In genomic region chr19:41353466-41354342, GRCh38 we compare ENCODE assay signal across 8 cellular contexts. TPM values are rescaled to one million over a fixed set of nuclear protein-coding genes. Genes with fewer than 3 reads are reported as not detected.
DNase-seq lines count a peak whose midpoint lies in the region; ATAC-seq, FAIRE-seq and TF ChIP-seq lines count a peak whose summit lies in the region.

Gene TGFB1, minus strand, starts transcription at chr19:41353922. Its CDS starts 878 bp downstream, at chr19:41353044.

- CTCF ChIA-PET in HEK293 (lab: Yijun Ruan, JAX): interaction anchor here (0.6 to 5.3 kb wide), 11 partner anchors 10 to 1032 kb away, joined by 3 to 64 read pairs (median 5); partner anchors contain the start of genes B9D2 and DMAC2

- peak within 1 kb of the TSS; percentile 60 to 69 for H3K9ac ChIP-seq in kidney (ENCODE audit: low read length in 2 of 2)

- H3K36me3 ChIP-seq in GM06990 (ENCODE audit: control insufficient read depth, insufficient read depth, low read length) (peaks cover 2% of the 10 kb centered on the region), HEK293 (ENCODE audit: control insufficient read depth in 2 of 2, insufficient read depth in 1 of 2, low read length in 2 of 2) (peaks cover 0 to 6% of the 10 kb centered on the region in 2 experiments; a peak in 1 of 3 replicates), kidney (ENCODE audit: control insufficient read depth in 1 of 2, insufficient read depth in 2 of 2, low read length in 2 of 2) (no peaks in the 10 kb centered on the region)

- peaks cover 5% of the 10 kb centered on the region; the same call in 1 of the 2 replicates for H3K4me1 ChIP-seq in HEK293 (ENCODE audit: control insufficient read depth, insufficient read depth, low read length)
- H3K4me1 ChIP-seq in kidney (ENCODE audit: control insufficient read depth in 1 of 2, insufficient read depth in 1 of 2, low read depth in 1 of 2, low read length in 2 of 2): peaks cover 3 to 21% of the 10 kb centered on the region in 2 donors

- TF ChIP-seq CTCF in GM06990 (IDR thresholded peaks at IDR 0.05; ENCODE audit: insufficient read depth, low read length, poor library complexity, severe bottlenecking) (peak; percentile 92), HEK293 (tag by site-specific recombination; IDR thresholded peaks at IDR 0.05) (peak; percentile 96), kidney (IDR thresholded peaks at IDR 0.05; ENCODE audit: borderline replicate concordance, extremely low read depth, insufficient read depth) (peak; percentile 73)

- peaks cover 57% of the 10 kb centered on the region for H3K36me3 Mint-ChIP-seq in central memory CD8-positive, alpha-beta T cell (ENCODE audit: insufficient read depth)

- POLR2A ChIA-PET in HEK293 (lab: Yijun Ruan, JAX): interaction anchor here (0.5 to 3.1 kb wide), 10 partner anchors 10 to 85 kb away, joined by 3 to 73 read pairs (median 4); partner anchors contain the start of gene B9D2

- peak within 1 kb of the TSS; percentile 97 for H3K27ac Mint-ChIP-seq in central memory CD8-positive, alpha-beta T cell (ENCODE audit: low read depth)

- no peaks in the 10 kb centered on the region for H3K9me3 Mint-ChIP-seq in central memory CD8-positive, alpha-beta T cell

- intact Hi-C loops in kidney (cut with DNase I): no loop called here

- no peaks in the 10 kb centered on the region for H3K27me3 ChIP-seq in GM06990 (replicated peaks; ENCODE audit: control insufficient read depth, insufficient read depth, low read length)

- H3K27ac ChIP-seq in HEK293 (ENCODE audit: extremely low read depth, low read depth, low read length): peak within 1 kb of the TSS; percentile 77; the same call in 1 of the 2 replicates
- peak within 1 kb of the TSS; percentile 43 to 80 for H3K27ac ChIP-seq in kidney (ENCODE audit: low read depth in 2 of 2, low read length in 2 of 2)

- no peak for FAIRE-seq in kidney (lab: Jason Lieb, UNC)

- no peaks in the 10 kb centered on the region for H3K27me3 Mint-ChIP-seq in central memory CD8-positive, alpha-beta T cell

- DNase-seq in GM06990 (ENCODE audit: extremely low read depth, insufficient read length) (peak; percentile 93), NCI-H1930 (lab: John Stamatoyannopoulos, UW) (peak; percentile 78 to 82), kidney (peak; percentile 96), NCI-H524 treated with DMSO at 0.1 percent for 48 hours (lab: John Stamatoyannopoulos, UW) (no peak)
- peak; percentile 83 to 91 for DNase-seq in central memory CD8-positive, alpha-beta T cell (ENCODE audit: low spot score in 2 of 2)
- DNase-seq in stimulated activated CD4-positive, alpha-beta T cell treated with anti-CD3 and anti-CD28 coated beads, Interleukin-12 subunit alpha, Interleukin-12 subunit beta, amount 100 ng/mL, for 48 hours (ENCODE audit: low read depth in 2 of 3, low spot score in 1 of 3): peak; percentile 80 to 85 (median 82)

- ATAC-seq in activated CD4-positive, CD25-positive, alpha-beta regulatory T cell treated with anti-CD3 and anti-CD28 coated beads, Interleukin-2, amount 50 U/mL, for 24 hours: peak; percentile 39 to 40
- ATAC-seq in central memory CD8-positive, alpha-beta T cell (replicated peaks; ENCODE audit: extremely low read depth, poor library complexity, severe bottlenecking): peak; percentile 41

- H3K4me3 ChIP-seq in GM06990 (replicated peaks; ENCODE audit: low read depth, low read length) (peak within 1 kb of the TSS; percentile 94), HEK293 (ENCODE audit: low read depth, low read length) (peak within 1 kb of the TSS; percentile 43), kidney (ENCODE audit: low read length in 2 of 2) (peak within 1 kb of the TSS; percentile 71 to 74)

- H3K9me3 ChIP-seq in HEK293 (ENCODE audit: control insufficient read depth, insufficient read depth, low read depth, low read length) (no peaks in the 10 kb centered on the region), kidney (ENCODE audit: control insufficient read depth in 1 of 2, low read length in 2 of 2) (no peaks in the 10 kb centered on the region)

- peaks cover 75% of the 10 kb centered on the region for H3K4me1 Mint-ChIP-seq in central memory CD8-positive, alpha-beta T cell

- peak within 1 kb of the TSS; percentile 96 for H3K4me3 Mint-ChIP-seq in central memory CD8-positive, alpha-beta T cell

TF ChIP-seq in HEK293, 187 proteins besides CTCF, POLR2A, EP300 and RAD21 (continues in another document):
- peak; percentile 51; the same call in 1 of the 2 replicates for TF ChIP-seq KLF8 (tag by site-specific recombination; IDR thresholded peaks at IDR 0.05)
- no peak for TF ChIP-seq TCF7L2 (IDR thresholded peaks at IDR 0.05; ENCODE audit: borderline replicate concordance, low read depth, low read length)
- TF ChIP-seq ZBTB8A (tag by site-specific recombination; IDR thresholded peaks at IDR 0.05): peak; percentile 43; the same call in 1 of the 2 replicates
- TF ChIP-seq ZNF423 (tag by site-specific recombination; IDR thresholded peaks at IDR 0.05): peak; percentile 78
- no peak for TF ChIP-seq ZBTB6 (tag by site-specific recombination; IDR thresholded peaks at IDR 0.05)
- TF ChIP-seq ZNF362 (tag by site-specific recombination; IDR thresholded peaks at IDR 0.05): no peak
- TF ChIP-seq ZFP37 (tag by site-specific recombination; IDR thresholded peaks at IDR 0.05): no peak
- 0 out of 2 replicates have a peak, but pooled peaks have one; percentile 59 for TF ChIP-seq HIC1 (tag by site-specific recombination; IDR thresholded peaks at IDR 0.05)
- no peak for TF ChIP-seq ZNF518A (tag by site-specific recombination; conservative IDR thresholded peaks at IDR 0.05; ENCODE audit: low read depth)
- TF ChIP-seq ZSCAN30 (tag by site-specific recombination; IDR thresholded peaks at IDR 0.05): peak; percentile 71

RNA-seq across cellular contexts. Expression of gene TGFB1, which starts in this region (rescaled TPM):
- total RNA-seq in kidney: 48.0 TPM
- polyA plus RNA-seq in kidney (ENCODE audit: insufficient read depth, low read depth, low replicate concordance): 19.1 TPM

Comparison
In these comparisons a context has a peak if more than half of its experiments do, and no peak if none do; other contexts are left out.
1. H3K4me3 ChIP-seq: peak in every context shown above with its lines; median percentile 94 in GM06990; 72 in kidney; 43 in HEK293.